Comparison of ENCODE assay signal across 8 cellular contexts in the genomic region with DNA sequence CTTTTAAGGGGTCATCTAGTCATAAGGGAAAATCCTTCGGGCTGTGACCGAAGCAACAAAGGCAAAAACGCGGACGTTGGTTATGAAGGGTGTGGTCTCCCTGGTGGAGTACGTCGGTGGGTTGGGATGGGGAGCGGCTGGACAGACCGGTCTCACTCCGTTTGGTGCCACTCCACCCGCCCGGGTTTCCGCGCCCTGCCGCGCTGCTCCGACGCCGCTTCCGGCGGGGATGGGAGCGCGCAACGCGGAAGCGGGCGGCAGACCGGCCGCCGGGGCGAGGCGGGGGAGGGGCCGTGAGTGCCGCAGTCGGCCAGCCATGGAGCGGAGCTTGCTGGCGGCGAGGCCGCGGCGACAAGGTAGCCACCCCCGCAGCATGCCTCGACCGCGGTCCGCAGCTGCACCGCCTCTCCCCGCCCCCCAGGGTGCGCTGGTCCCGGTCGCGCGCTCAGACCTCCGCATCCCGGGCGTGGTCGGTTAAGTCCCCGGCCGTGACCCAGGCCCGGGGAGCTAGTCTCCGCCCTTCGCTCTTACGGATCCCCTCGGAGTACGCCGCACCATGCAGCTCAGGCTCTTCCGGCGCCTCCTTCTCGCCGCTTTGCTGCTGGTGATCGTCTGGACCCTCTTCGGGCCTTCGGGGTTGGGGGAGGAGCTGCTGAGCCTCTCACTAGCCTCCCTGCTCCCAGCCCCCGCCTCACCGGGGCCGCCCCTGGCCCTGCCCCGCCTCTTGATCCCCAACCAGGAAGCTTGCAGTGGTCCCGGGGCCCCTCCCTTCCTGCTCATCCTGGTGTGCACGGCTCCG. TPM values are rescaled to one million over a fixed set of nuclear protein-coding genes. Genes with fewer than 3 reads are reported as not detected.
A peak's percentile ranks its signal among the peaks of the same experiment; 100 is the strongest.
DNase-seq lines count a peak whose midpoint lies in the region; ATAC-seq lines count a peak whose summit lies in the region.

A gene with protein sequence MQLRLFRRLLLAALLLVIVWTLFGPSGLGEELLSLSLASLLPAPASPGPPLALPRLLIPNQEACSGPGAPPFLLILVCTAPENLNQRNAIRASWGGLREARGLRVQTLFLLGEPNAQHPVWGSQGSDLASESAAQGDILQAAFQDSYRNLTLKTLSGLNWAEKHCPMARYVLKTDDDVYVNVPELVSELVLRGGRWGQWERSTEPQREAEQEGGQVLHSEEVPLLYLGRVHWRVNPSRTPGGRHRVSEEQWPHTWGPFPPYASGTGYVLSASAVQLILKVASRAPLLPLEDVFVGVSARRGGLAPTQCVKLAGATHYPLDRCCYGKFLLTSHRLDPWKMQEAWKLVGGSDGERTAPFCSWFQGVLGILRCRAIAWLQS (plus strand): TSS at position 260 of the 799 bp plus-strand sequence. CDS start 297 bp downstream, at position 557.

- peak within 1 kb of the TSS; percentile 38 for H3K4me3 ChIP-seq in right cardiac atrium (ENCODE audit: low read length)

- H3K27me3 ChIP-seq in right cardiac atrium (ENCODE audit: control insufficient read depth, insufficient read depth), result no peaks in the 10 kb centered on the region

- H3K9me3 ChIP-seq in right cardiac atrium (ENCODE audit: control insufficient read depth, low read length), result no peaks in the 10 kb centered on the region

- ATAC-seq in GM21619 (IDR thresholded peaks at IDR 0.05; ENCODE audit: unreplicated experiment) (peak; percentile 52), right cardiac atrium (peak; percentile 79)

- H3K27ac ChIP-seq in right cardiac atrium (ENCODE audit: low read length), result peak within 1 kb of the TSS; percentile 76

- WGBS in right cardiac atrium, result under 1% methylated on average over 80 of the region's 80 CpGs

- intact Hi-C loops in T-helper 1 cell treated with Interleukin-12 subunit alpha and Interleukin-12 subunit beta and Interleukin-4 antibody, amounts not matched to agents 30 ng/mL and 1 ng/mL, for 36 hours (cut with micrococcal nuclease), result loop anchor here (1.0 to 10.0 kb wide), 9 partner anchors 12 to 1322 kb away; a partner anchor contains a TSS
- intact Hi-C loops in right cardiac atrium (cut with DNase I), result no loop called here

- H3K4me1 ChIP-seq in right cardiac atrium (ENCODE audit: control insufficient read depth, insufficient read depth, low read length), result no peaks in the 10 kb centered on the region

- DNase-seq in ELR (ENCODE audit: low read depth) (peak; percentile 89), LHCN-M2 (ENCODE audit: low read depth) (peak; percentile 36), amygdala (lab: John Stamatoyannopoulos, UW) (peak in 40 of 56 donors; percentile 12 to 75 (median 50)), right cardiac atrium (peak; percentile 82 to 93 (median 93)), putamen (ENCODE audit: low spot score) (peak; percentile 54), HuH-7 (ENCODE audit: low spot score) (no peak)

RNA-seq across cellular contexts. Expression of the gene that starts here (rescaled TPM):
- 0.06 and 0.19 TPM in 2 replicates for total RNA-seq in LHCN-M2 (2014; rRNA removed)
- 0.11 TPM for polyA plus RNA-seq in LHCN-M2 (2012)
- total RNA-seq in T-helper 1 cell treated with Interleukin-12 subunit alpha and Interleukin-12 subunit beta and Interleukin-4 antibody, amounts not matched to agents 30 ng/mL and 1 ng/mL, for 36 hours, result 17.1 and 19.7 TPM in 2 replicates
- total RNA-seq in right cardiac atrium, result 10 to 100 TPM in 2 of 4 donors, 1 to 10 TPM in 2; 9.7 to 10.2 (median 9.9) TPM
- polyA plus RNA-seq in right cardiac atrium, result 11.0 TPM

Comparison
In these comparisons a context has a peak if more than half of its experiments do, and no peak if none do; other contexts are left out.
1. Peak in DNase-seq in LHCN-M2; RNA of the gene not detected or under 1 TPM.